In genomic region chr1:229114315-229114714, GRCh38 we compare ENCODE assay signal across 16 cellular contexts.
DNase-seq lines count a peak whose midpoint lies in the region; ATAC-seq, FAIRE-seq and TF ChIP-seq lines count a peak whose summit lies in the region.
"Had no signal": no experiment of that assay in that cellular context is flagged by ENCODE, and none has a peak within 500 bp of the region (broad histone marks: within the 10 kb centered on the region; RNA-seq: fewer than 3 reads in every experiment).

No MANE protein-coding gene starts in this region.

- no peaks in the 10 kb centered on the region for H3K79me2 ChIP-seq in astrocyte (ENCODE audit: insufficient read depth, low read length)

- H3K27me3 Mint-ChIP-seq in astrocyte (ENCODE audit: low read depth, unreplicated experiment), result peaks cover 21% of the 10 kb centered on the region

- peak overlapping the region; percentile 7 for H3K27ac Mint-ChIP-seq in astrocyte (ENCODE audit: unreplicated experiment)

- no peaks in the 10 kb centered on the region for H3K36me3 Mint-ChIP-seq in astrocyte (ENCODE audit: low read depth, unreplicated experiment)

- H3K9me3 Mint-ChIP-seq in astrocyte (ENCODE audit: unreplicated experiment), result peaks cover 2% of the 10 kb centered on the region

- H3K4me2 ChIP-seq in astrocyte (ENCODE audit: low read length), result no peak overlapping the region
- H3K4me2 ChIP-seq: KMS-11 had no signal

- H3K36me3 ChIP-seq in BE2C (no peaks in the 10 kb centered on the region), astrocyte (ENCODE audit: insufficient read depth, low read length) (no peaks in the 10 kb centered on the region), mucosa of descending colon (ENCODE audit: low read depth) (no peaks in the 10 kb centered on the region)
- H3K36me3 ChIP-seq: heart left ventricle had no signal

- H3K9ac ChIP-seq in astrocyte (ENCODE audit: low read length), result no peak overlapping the region
- H3K9ac ChIP-seq: KMS-11 had no signal

- H2AFZ ChIP-seq in astrocyte (ENCODE audit: low read depth, low read length), result no peak overlapping the region

- peak; percentile 44 for DNase-seq in BE2C
- peak; percentile 63 for DNase-seq in NCI-H1694 (lab: John Stamatoyannopoulos, UW)
- DNase-seq in astrocyte (ENCODE audit: low read depth), result no peak
- no peak for DNase-seq in mucosa of descending colon
- DNase-seq in CD1c-positive myeloid dendritic cell (ENCODE audit: extremely low spot score), result no peak
- DNase-seq: activated gamma-delta T cell treated with Interleukin-2 at 50 U/mL for 16 hours, dermis blood vessel endothelial cell, heart left ventricle, NCI-H1105, NCI-H446 treated with DMSO at 0.1 percent for 48 hours had no signal

- H3K27me3 ChIP-seq in BE2C, result no peaks in the 10 kb centered on the region
- peaks cover 8% of the 10 kb centered on the region for H3K27me3 ChIP-seq in astrocyte (ENCODE audit: insufficient read depth, low read length)

- no peak overlapping the region for H3K4me3 ChIP-seq in BE2C (ENCODE audit: low read depth, low read length)
- no peak overlapping the region for H3K4me3 ChIP-seq in astrocyte (ENCODE audit: insufficient read depth, low read depth, low read length)
- H3K4me3 ChIP-seq in mucosa of descending colon, result no peak overlapping the region
- H3K4me3 ChIP-seq: heart left ventricle had no signal

- no peak for FAIRE-seq in astrocyte (lab: Jason Lieb, UNC)
- FAIRE-seq: D721Med had no signal

- peak; percentile 23 for ATAC-seq in mucosa of descending colon
- ATAC-seq in HG02852 (IDR thresholded peaks at IDR 0.05; ENCODE audit: unreplicated experiment), result no peak
- ATAC-seq in HG02885 (IDR thresholded peaks at IDR 0.05; ENCODE audit: poor library complexity, unreplicated experiment), result no peak
- ATAC-seq in HG03378 (IDR thresholded peaks at IDR 0.05; ENCODE audit: unreplicated experiment), result no peak
- ATAC-seq: heart left ventricle, Panc1 had no signal

- intact Hi-C loops in mucosa of descending colon (cut with DNase I, micrococcal nuclease), result no loop called here

- no peak overlapping the region for H3K4me3 Mint-ChIP-seq in astrocyte (ENCODE audit: unreplicated experiment)

- TF ChIP-seq CTCF in BE2C (IDR thresholded peaks at IDR 0.05; ENCODE audit: low read depth, low read length), result no peak
- no peak for TF ChIP-seq CTCF in astrocyte (IDR thresholded peaks at IDR 0.05; ENCODE audit: insufficient read depth, low read depth, low read length)
- TF ChIP-seq CTCF in mucosa of descending colon (IDR thresholded peaks at IDR 0.05), result no peak

- peaks cover 2% of the 10 kb centered on the region; the same call in 1 of the 2 replicates for H3K4me1 ChIP-seq in BE2C
- H3K4me1 ChIP-seq in astrocyte (ENCODE audit: insufficient read depth, low read length), result no peaks in the 10 kb centered on the region
- H3K4me1 ChIP-seq in mucosa of descending colon (ENCODE audit: low read depth), result peaks cover 8% of the 10 kb centered on the region

- H3K27ac ChIP-seq in astrocyte (ENCODE audit: low read depth, low read length), result no peak overlapping the region
- H3K27ac ChIP-seq: KMS-11 had no signal

- H3K4me1 Mint-ChIP-seq in astrocyte (ENCODE audit: low read depth, unreplicated experiment), result peaks cover 13% of the 10 kb centered on the region

- H4K20me1 ChIP-seq in astrocyte (ENCODE audit: insufficient read depth, low read length), result no peaks in the 10 kb centered on the region

- H3K9me3 ChIP-seq in BE2C, result no peaks in the 10 kb centered on the region
- H3K9me3 ChIP-seq in astrocyte (ENCODE audit: insufficient read depth, low read depth, low read length), result no peaks in the 10 kb centered on the region
- no peaks in the 10 kb centered on the region for H3K9me3 ChIP-seq in mucosa of descending colon
- H3K9me3 ChIP-seq: heart left ventricle had no signal

Comparison
In these comparisons a context has a peak if more than half of its experiments do, and no peak if none do; other contexts are left out.
1. DNase-seq: peak in BE2C (single experiment) and NCI-H1694 (single experiment); none in astrocyte (single experiment), mucosa of descending colon (0 of 3) and CD1c-positive myeloid dendritic cell (single experiment).